Comparison of ENCODE assay signal across 15 cellular contexts in genomic region chr6:21305827-21306469, GRCh38.
DNase-seq lines count a peak whose midpoint lies in the region; ATAC-seq and TF ChIP-seq lines count a peak whose summit lies in the region.
"Had no signal": no experiment of that assay in that cellular context is flagged by ENCODE, and none has a peak within 500 bp of the region (broad histone marks: within the 10 kb centered on the region; RNA-seq: fewer than 3 reads in every experiment).

No MANE protein-coding gene starts in this region.

- peaks cover 0 to 2% (median 0%) of the 10 kb centered on the region in 3 donors for H3K27me3 ChIP-seq in psoas muscle (ENCODE audit: insufficient read depth in 3 of 3, low read length in 2 of 3)
- H3K27me3 ChIP-seq: tibial artery had no signal

- ATAC-seq in psoas muscle (no peak), GM18868 (IDR thresholded peaks at IDR 0.05; ENCODE audit: unreplicated experiment) (no peak)
- ATAC-seq: activated T-cell treated with anti-CD3 and anti-CD28 coated beads, Interleukin-2, amount 50 U/mL, for 72 hours had no signal

- intact Hi-C loops in psoas muscle (cut with DNase I), result no loop called here

- H3K27ac ChIP-seq in psoas muscle, result no peak overlapping the region
- H3K27ac ChIP-seq: tibial artery had no signal

- H3K36me3 ChIP-seq in psoas muscle (ENCODE audit: insufficient read depth in 1 of 2, low read depth in 1 of 2), result no peaks in the 10 kb centered on the region
- H3K36me3 ChIP-seq: tibial artery had no signal

- H3K4me3 ChIP-seq in psoas muscle, result no peak overlapping the region
- H3K4me3 ChIP-seq: tibial artery had no signal

- peak; percentile 23 for DNase-seq in AG20443 (ENCODE audit: low spot score)
- DNase-seq in Kasumi-1 (lab: John Stamatoyannopoulos, UW), result peak; percentile 17 to 33
- DNase-seq in SKM-1 (lab: John Stamatoyannopoulos, UW; ENCODE audit: unreplicated experiment), result peak; percentile 41
- DNase-seq in iris pigment epithelial cell (ENCODE audit: low read depth), result peak; percentile 74
- no peak for DNase-seq in NCI-H82 (lab: John Stamatoyannopoulos, UW)
- DNase-seq in psoas muscle, result no peak
- DNase-seq in NCI-H1105 (lab: John Stamatoyannopoulos, UW), result no peak
- DNase-seq: activated T-cell treated with anti-CD3 and anti-CD28 coated beads, Interleukin-2, amount 50 U/mL, for 72 hours; cortex of kidney; H9; NCI-H524; stimulated activated CD4-positive, alpha-beta T cell treated with anti-CD3 and anti-CD28 coated beads, Interleukin-4, amount 100 ng/mL, for 1 hour; tibial artery had no signal

- H3K4me1 ChIP-seq in psoas muscle, result no peaks in the 10 kb centered on the region
- H3K4me1 ChIP-seq: Caco-2, tibial artery had no signal

- peaks cover 11% of the 10 kb centered on the region for H3K9me3 ChIP-seq in psoas muscle

- TF ChIP-seq CTCF in psoas muscle (IDR thresholded peaks at IDR 0.05), result no peak

- WGBS in psoas muscle, 3 donors, result 83 to 89% (median 88%) methylated on average over 2 of the region's 2 CpGs

Comparison
In these comparisons a context has a peak if more than half of its experiments do, and no peak if none do; other contexts are left out.
1. DNase-seq: peak in AG20443 (single experiment), Kasumi-1 (2 of 2), SKM-1 (single experiment) and iris pigment epithelial cell (single experiment); none in NCI-H82 (single experiment), psoas muscle (0 of 2) and NCI-H1105 (single experiment).